10 cellular contexts compared by ENCODE assay signal in the genomic region with DNA sequence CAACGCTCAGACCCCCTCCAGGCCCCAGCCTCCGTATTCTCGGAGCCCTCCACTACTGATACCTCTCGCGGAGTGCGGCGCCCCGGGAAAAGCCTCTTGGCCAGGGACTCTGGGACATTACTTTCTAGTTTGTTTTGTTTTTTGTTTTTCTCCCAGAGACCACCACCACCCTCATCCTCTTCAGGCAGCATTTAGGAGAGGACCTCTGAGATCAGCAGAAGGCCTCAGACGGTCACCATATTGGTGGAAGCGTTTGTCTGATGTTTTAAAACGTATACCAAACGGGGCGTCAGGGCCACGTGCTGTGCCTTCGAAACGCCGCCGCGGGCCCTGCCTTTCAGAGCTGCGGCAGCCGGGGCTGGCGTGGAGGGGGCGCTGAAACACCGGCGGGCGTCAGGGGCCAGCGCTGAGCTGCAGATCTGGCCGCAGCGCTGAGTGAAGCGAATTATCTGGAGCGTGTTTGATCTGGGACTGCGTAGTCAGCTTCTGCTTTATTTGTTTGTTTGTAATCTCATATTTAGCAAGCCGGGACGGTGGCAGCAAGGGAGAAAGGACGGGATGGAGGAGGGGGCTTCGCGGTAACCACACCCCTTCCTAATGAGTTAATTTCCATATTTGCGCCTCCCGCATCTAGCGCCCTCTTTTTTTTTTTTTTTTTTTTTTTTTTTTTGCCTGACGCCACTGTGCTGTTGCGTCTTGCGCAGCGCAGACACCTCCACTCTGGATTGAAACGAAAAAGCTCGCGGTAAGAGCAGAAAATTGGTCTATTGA. TPM values are rescaled to one million over a fixed set of nuclear protein-coding genes. Genes with fewer than 3 reads are reported as not detected.
DNase-seq lines count a peak whose midpoint lies in the region.
"Had no signal": no experiment of that assay in that cellular context is flagged by ENCODE, and none has a peak within 500 bp of the region (broad histone marks: within the 10 kb centered on the region; RNA-seq: fewer than 3 reads in every experiment).

No MANE protein-coding gene starts in this region.

- in situ Hi-C loops in ACHN (cut with HindIII; ENCODE audit: low pct_ligation_motif_present, low pct_unique_long_range_greater_than_20kb, low sequenced_read_pairs), result no loop called here

- peaks cover 18% of the 10 kb centered on the region for H3K9me3 Mint-ChIP-seq in activated T-cell treated with anti-CD3 and anti-CD28 coated beads, Interleukin-2, amount 50 U/mL, for 24 hours
- H3K9me3 Mint-ChIP-seq in activated naive CD8-positive, alpha-beta T cell (ENCODE audit: low read depth), result peaks cover 8% of the 10 kb centered on the region
- H3K9me3 Mint-ChIP-seq in activated T-helper 2 cell treated with anti-CD3 and anti-CD28 coated beads, Interferon-gamma antibody, Interleukin-2, Interleukin-4, amounts not matched to agents 10 μg/mL and 5 μg/mL and 100 μg/mL, durations not matched to agents 14 hours and 24 hours and 36 hours, result peaks cover 9% of the 10 kb centered on the region

- peaks cover 98% of the 10 kb centered on the region for H3K27me3 Mint-ChIP-seq in activated T-cell treated with anti-CD3 and anti-CD28 coated beads, Interleukin-2, amount 50 U/mL, for 24 hours
- peaks cover 79% of the 10 kb centered on the region for H3K27me3 Mint-ChIP-seq in activated naive CD8-positive, alpha-beta T cell
- peaks cover 87% of the 10 kb centered on the region for H3K27me3 Mint-ChIP-seq in activated T-helper 2 cell treated with anti-CD3 and anti-CD28 coated beads, Interferon-gamma antibody, Interleukin-2, Interleukin-4, amounts not matched to agents 10 μg/mL and 5 μg/mL and 100 μg/mL, durations not matched to agents 14 hours and 24 hours and 36 hours (ENCODE audit: low read depth)

- H3K4me1 Mint-ChIP-seq in activated T-cell treated with anti-CD3 and anti-CD28 coated beads, Interleukin-2, amount 50 U/mL, for 24 hours (ENCODE audit: low read depth), result peaks cover 17% of the 10 kb centered on the region
- H3K4me1 Mint-ChIP-seq in activated naive CD8-positive, alpha-beta T cell (ENCODE audit: low read depth), result peaks cover 12% of the 10 kb centered on the region
- H3K4me1 Mint-ChIP-seq in activated T-helper 2 cell treated with anti-CD3 and anti-CD28 coated beads, Interferon-gamma antibody, Interleukin-2, Interleukin-4, amounts not matched to agents 10 μg/mL and 5 μg/mL and 100 μg/mL, durations not matched to agents 14 hours and 24 hours and 36 hours (ENCODE audit: low read depth), result peaks cover 6% of the 10 kb centered on the region

- DNase-seq in activated T-cell treated with anti-CD3 and anti-CD28 coated beads, Interleukin-2, amount 50 U/mL, for 24 hours, result no peak
- DNase-seq in activated T-cell treated with anti-CD3 and anti-CD28 coated beads, Interleukin-2, amount 50 U/mL, for 48 hours, result no peak
- peak; percentile 75 for DNase-seq in islet precursor cell
- peak; percentile 56 for DNase-seq in superior temporal gyrus (ENCODE audit: extremely low spot score)
- no peak for DNase-seq in H4 (ENCODE audit: low spot score)
- no peak for DNase-seq in activated T-helper 2 cell treated with anti-CD3 and anti-CD28 coated beads, Interferon-gamma antibody, Interleukin-2, Interleukin-4, amounts not matched to agents 10 μg/mL and 5 μg/mL and 100 μg/mL, durations not matched to agents 14 hours and 24 hours and 36 hours (ENCODE audit: low spot score)
- no peak for DNase-seq in ACHN

- H3K36me3 Mint-ChIP-seq in activated T-cell treated with anti-CD3 and anti-CD28 coated beads, Interleukin-2, amount 50 U/mL, for 24 hours (ENCODE audit: low read depth), result peaks cover 9% of the 10 kb centered on the region
- peaks cover 6% of the 10 kb centered on the region for H3K36me3 Mint-ChIP-seq in activated naive CD8-positive, alpha-beta T cell
- H3K36me3 Mint-ChIP-seq in activated T-helper 2 cell treated with anti-CD3 and anti-CD28 coated beads, Interferon-gamma antibody, Interleukin-2, Interleukin-4, amounts not matched to agents 10 μg/mL and 5 μg/mL and 100 μg/mL, durations not matched to agents 14 hours and 24 hours and 36 hours (ENCODE audit: low read depth), result peaks cover 7% of the 10 kb centered on the region

- H3K4me3 Mint-ChIP-seq in activated T-cell treated with anti-CD3 and anti-CD28 coated beads, Interleukin-2, amount 50 U/mL, for 24 hours, result peak overlapping the region; percentile 62
- H3K4me3 Mint-ChIP-seq in activated naive CD8-positive, alpha-beta T cell, result peak overlapping the region; percentile 83
- no peak overlapping the region for H3K4me3 Mint-ChIP-seq in activated T-helper 2 cell treated with anti-CD3 and anti-CD28 coated beads, Interferon-gamma antibody, Interleukin-2, Interleukin-4, amounts not matched to agents 10 μg/mL and 5 μg/mL and 100 μg/mL, durations not matched to agents 14 hours and 24 hours and 36 hours (ENCODE audit: low read depth)

- intact Hi-C loops in activated T-helper 2 cell treated with anti-CD3 and anti-CD28 coated beads, Interferon-gamma antibody, Interleukin-2, Interleukin-4, amounts not matched to agents 10 μg/mL and 5 μg/mL and 100 μg/mL, durations not matched to agents 14 hours and 24 hours and 36 hours (cut with micrococcal nuclease), result loop anchor here (1.0 to 10.0 kb wide), 4 partner anchors 16 to 1692 kb away; partner anchors contain the start of genes PEX5L and SOX2

- peak overlapping the region; percentile 6 for H3K27ac Mint-ChIP-seq in activated T-cell treated with anti-CD3 and anti-CD28 coated beads, Interleukin-2, amount 50 U/mL, for 24 hours
- no peak overlapping the region for H3K27ac Mint-ChIP-seq in activated naive CD8-positive, alpha-beta T cell
- H3K27ac Mint-ChIP-seq in activated T-helper 2 cell treated with anti-CD3 and anti-CD28 coated beads, Interferon-gamma antibody, Interleukin-2, Interleukin-4, amounts not matched to agents 10 μg/mL and 5 μg/mL and 100 μg/mL, durations not matched to agents 14 hours and 24 hours and 36 hours, result no peak overlapping the region

RNA-seq across cellular contexts. Expression of gene SOX2, which starts 14.8 kb away (rescaled TPM):
- 4.3 and 6.6 TPM in 2 replicates for total RNA-seq in H4 (2014; rRNA removed; shearing (Covaris generic))
- total RNA-seq in activated T-helper 2 cell treated with anti-CD3 and anti-CD28 coated beads, Interferon-gamma antibody, Interleukin-2, Interleukin-4, amounts not matched to agents 10 μg/mL and 5 μg/mL and 100 μg/mL, durations not matched to agents 14 hours and 24 hours and 36 hours, result not detected in 2 replicates
- total RNA-seq: fibroblast of lung, LHCN-M2 had no signal

Comparison
In these comparisons a context has a peak if more than half of its experiments do, and no peak if none do; other contexts are left out.
1. DNase-seq: peak in islet precursor cell (single experiment) and superior temporal gyrus (single experiment); none in activated T-cell treated with anti-CD3 and anti-CD28 coated beads, Interleukin-2, amount 50 U/mL, for 24 hours (single experiment), activated T-cell treated with anti-CD3 and anti-CD28 coated beads, Interleukin-2, amount 50 U/mL, for 48 hours (0 of 2), H4 (single experiment), activated T-helper 2 cell treated with anti-CD3 and anti-CD28 coated beads, Interferon-gamma antibody, Interleukin-2, Interleukin-4, amounts not matched to agents 10 μg/mL and 5 μg/mL and 100 μg/mL, durations not matched to agents 14 hours and 24 hours and 36 hours (single experiment) and ACHN (single experiment).